Comparison of ENCODE assay signal across 13 cellular contexts in the genomic region with DNA sequence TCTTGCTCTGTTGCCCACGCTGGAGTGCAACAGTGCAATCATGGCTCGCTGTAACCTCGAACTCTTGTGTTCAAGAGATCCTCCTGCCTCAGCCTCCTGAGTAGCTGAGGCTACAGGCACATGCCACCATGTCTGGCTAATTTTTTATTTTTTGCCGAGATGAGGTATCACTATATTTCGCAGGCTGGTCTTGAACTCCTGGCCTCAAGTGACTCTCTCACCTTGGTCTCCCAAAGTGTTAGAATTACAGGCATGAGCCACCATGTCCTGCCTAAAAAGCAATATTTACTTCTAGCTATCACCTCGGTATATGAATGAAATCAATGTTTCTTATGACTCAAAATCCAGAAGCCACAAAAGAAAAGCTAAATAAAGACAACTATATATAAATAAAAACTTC. TPM values are rescaled to one million over a fixed set of nuclear protein-coding genes. Genes with fewer than 3 reads are reported as not detected.
A peak's percentile ranks its signal among the peaks of the same experiment; 100 is the strongest.
DNase-seq lines count a peak whose midpoint lies in the region; ATAC-seq and TF ChIP-seq lines count a peak whose summit lies in the region.
"Had no signal": no experiment of that assay in that cellular context is flagged by ENCODE, and none has a peak within 500 bp of the region (broad histone marks: within the 10 kb centered on the region; RNA-seq: fewer than 3 reads in every experiment).

No MANE protein-coding gene starts in this region.

- intact Hi-C loops in activated T-helper 2 cell treated with anti-CD3 and anti-CD28 coated beads, Interferon-gamma antibody, Interleukin-2, Interleukin-4, amounts not matched to agents 10 μg/mL and 5 μg/mL and 100 μg/mL, durations not matched to agents 14 hours and 24 hours and 36 hours (cut with micrococcal nuclease) = loop anchor here (2.0 to 5.0 kb wide), 2 partner anchors 17 to 192 kb away; no protein-coding TSS in a partner anchor

- ATAC-seq in activated CD8-positive, alpha-beta memory T cell treated with anti-CD3 and anti-CD28 coated beads, Interleukin-2, amount 10 ng/mL, durations not matched to agents 7 days and 5 days = no peak
- ATAC-seq in HG03139 (IDR thresholded peaks at IDR 0.05; ENCODE audit: unreplicated experiment) = peak; percentile 8

- no peak for TF ChIP-seq CTCF in osteocyte (IDR thresholded peaks at IDR 0.05)

- no peaks in the 10 kb centered on the region for H3K9me3 Mint-ChIP-seq in activated CD8-positive, alpha-beta memory T cell treated with anti-CD3 and anti-CD28 coated beads, Interleukin-2, amount 10 ng/mL, durations not matched to agents 7 days and 5 days (ENCODE audit: low read depth)
- no peaks in the 10 kb centered on the region for H3K9me3 Mint-ChIP-seq in activated T-helper 2 cell treated with anti-CD3 and anti-CD28 coated beads, Interferon-gamma antibody, Interleukin-2, Interleukin-4, amounts not matched to agents 10 μg/mL and 5 μg/mL and 100 μg/mL, durations not matched to agents 14 hours and 24 hours and 36 hours
- H3K9me3 Mint-ChIP-seq in osteocyte (ENCODE audit: unreplicated experiment) = no peaks in the 10 kb centered on the region

- H3K4me1 Mint-ChIP-seq in activated CD8-positive, alpha-beta memory T cell treated with anti-CD3 and anti-CD28 coated beads, Interleukin-2, amount 10 ng/mL, durations not matched to agents 7 days and 5 days = peaks cover 54% of the 10 kb centered on the region
- peaks cover 38% of the 10 kb centered on the region for H3K4me1 Mint-ChIP-seq in activated T-helper 2 cell treated with anti-CD3 and anti-CD28 coated beads, Interferon-gamma antibody, Interleukin-2, Interleukin-4, amounts not matched to agents 10 μg/mL and 5 μg/mL and 100 μg/mL, durations not matched to agents 14 hours and 24 hours and 36 hours (ENCODE audit: low read depth)
- H3K4me1 Mint-ChIP-seq in osteocyte (ENCODE audit: unreplicated experiment) = peaks cover 37% of the 10 kb centered on the region

- H3K27ac Mint-ChIP-seq in activated CD8-positive, alpha-beta memory T cell treated with anti-CD3 and anti-CD28 coated beads, Interleukin-2, amount 10 ng/mL, durations not matched to agents 7 days and 5 days = peak overlapping the region; percentile 77
- H3K27ac Mint-ChIP-seq in activated T-helper 2 cell treated with anti-CD3 and anti-CD28 coated beads, Interferon-gamma antibody, Interleukin-2, Interleukin-4, amounts not matched to agents 10 μg/mL and 5 μg/mL and 100 μg/mL, durations not matched to agents 14 hours and 24 hours and 36 hours = peak overlapping the region; percentile 68
- peak overlapping the region; percentile 32 for H3K27ac Mint-ChIP-seq in osteocyte (ENCODE audit: unreplicated experiment)

- CTCF ChIA-PET in activated CD8-positive, alpha-beta memory T cell treated with anti-CD3 and anti-CD28 coated beads, Interleukin-2, amount 10 ng/mL, durations not matched to agents 7 days and 5 days (lab: Charles Lee) = interaction anchor here (1.4 to 2.3 kb wide), 2 partner anchors 73 to 79 kb away, joined by 5 to 14 read pairs; no protein-coding TSS in a partner anchor

- no peaks in the 10 kb centered on the region for H3K27me3 Mint-ChIP-seq in activated CD8-positive, alpha-beta memory T cell treated with anti-CD3 and anti-CD28 coated beads, Interleukin-2, amount 10 ng/mL, durations not matched to agents 7 days and 5 days
- no peaks in the 10 kb centered on the region for H3K27me3 Mint-ChIP-seq in activated T-helper 2 cell treated with anti-CD3 and anti-CD28 coated beads, Interferon-gamma antibody, Interleukin-2, Interleukin-4, amounts not matched to agents 10 μg/mL and 5 μg/mL and 100 μg/mL, durations not matched to agents 14 hours and 24 hours and 36 hours (ENCODE audit: low read depth)
- no peaks in the 10 kb centered on the region for H3K27me3 Mint-ChIP-seq in osteocyte (ENCODE audit: unreplicated experiment)

- DNase-seq in activated CD8-positive, alpha-beta memory T cell treated with anti-CD3 and anti-CD28 coated beads, Interleukin-2, amount 10 ng/mL, durations not matched to agents 7 days and 5 days = no peak
- no peak for DNase-seq in activated CD8-positive, alpha-beta memory T cell treated with anti-CD3 and anti-CD28 coated beads for 24 hours
- no peak for DNase-seq in activated T-helper 2 cell treated with anti-CD3 and anti-CD28 coated beads, Interferon-gamma antibody, Interleukin-2, Interleukin-4, amounts not matched to agents 10 μg/mL and 5 μg/mL and 100 μg/mL, durations not matched to agents 14 hours and 24 hours and 36 hours (ENCODE audit: low spot score)
- DNase-seq in osteocyte (ENCODE audit: extremely low spot score, unreplicated experiment) (no peak), NOMO-1 (lab: John Stamatoyannopoulos, UW; ENCODE audit: unreplicated experiment in 2 of 2) (no peak), NCI-H510A treated with DMSO at 0.1 percent for 48 hours (lab: John Stamatoyannopoulos, UW) (no peak)
- no peak for DNase-seq in activated CD4-positive, alpha-beta T cell treated with anti-CD3 and anti-CD28 coated beads, Interleukin-2, amount 50 U/mL, for 1 hour
- DNase-seq: esophagus squamous epithelium; NCI-H526 treated with DMSO at 0.1 percent for 48 hours; stimulated activated naive CD4-positive, alpha-beta T cell had no signal

- H3K36me3 Mint-ChIP-seq in activated CD8-positive, alpha-beta memory T cell treated with anti-CD3 and anti-CD28 coated beads, Interleukin-2, amount 10 ng/mL, durations not matched to agents 7 days and 5 days = peaks cover 47% of the 10 kb centered on the region
- peaks cover 46% of the 10 kb centered on the region for H3K36me3 Mint-ChIP-seq in activated T-helper 2 cell treated with anti-CD3 and anti-CD28 coated beads, Interferon-gamma antibody, Interleukin-2, Interleukin-4, amounts not matched to agents 10 μg/mL and 5 μg/mL and 100 μg/mL, durations not matched to agents 14 hours and 24 hours and 36 hours (ENCODE audit: low read depth)
- H3K36me3 Mint-ChIP-seq in osteocyte (ENCODE audit: unreplicated experiment) = peaks cover 2% of the 10 kb centered on the region

- H3K4me3 Mint-ChIP-seq in activated CD8-positive, alpha-beta memory T cell treated with anti-CD3 and anti-CD28 coated beads, Interleukin-2, amount 10 ng/mL, durations not matched to agents 7 days and 5 days = peak overlapping the region; percentile 85
- peak overlapping the region; percentile 79 for H3K4me3 Mint-ChIP-seq in activated T-helper 2 cell treated with anti-CD3 and anti-CD28 coated beads, Interferon-gamma antibody, Interleukin-2, Interleukin-4, amounts not matched to agents 10 μg/mL and 5 μg/mL and 100 μg/mL, durations not matched to agents 14 hours and 24 hours and 36 hours (ENCODE audit: low read depth)
- H3K4me3 Mint-ChIP-seq in osteocyte (ENCODE audit: unreplicated experiment) = no peak overlapping the region

RNA-seq across cellular contexts. Expression of gene BUB1, which starts 2.2 kb away (rescaled TPM):
- 100 to 1,000 TPM; 126 to 153 TPM for total RNA-seq in activated CD8-positive, alpha-beta memory T cell treated with anti-CD3 and anti-CD28 coated beads, Interleukin-2, amount 10 ng/mL, durations not matched to agents 7 days and 5 days
- 68.4 and 74.4 TPM in 2 replicates for total RNA-seq in activated T-helper 2 cell treated with anti-CD3 and anti-CD28 coated beads, Interferon-gamma antibody, Interleukin-2, Interleukin-4, amounts not matched to agents 10 μg/mL and 5 μg/mL and 100 μg/mL, durations not matched to agents 14 hours and 24 hours and 36 hours
- total RNA-seq in osteocyte = 6.4 and 7.3 TPM in 2 replicates
- total RNA-seq: ascending aorta had no signal

RNA-seq across cellular contexts. Expression of gene ACOXL, which starts 56.7 kb away (rescaled TPM):
- total RNA-seq in activated CD8-positive, alpha-beta memory T cell treated with anti-CD3 and anti-CD28 coated beads, Interleukin-2, amount 10 ng/mL, durations not matched to agents 7 days and 5 days = under 1 TPM; 0.20 to 0.96 TPM
- total RNA-seq in activated T-helper 2 cell treated with anti-CD3 and anti-CD28 coated beads, Interferon-gamma antibody, Interleukin-2, Interleukin-4, amounts not matched to agents 10 μg/mL and 5 μg/mL and 100 μg/mL, durations not matched to agents 14 hours and 24 hours and 36 hours = 1.4 and 1.6 TPM in 2 replicates
- total RNA-seq in osteocyte = not detected in 2 replicates
- total RNA-seq: ascending aorta, esophagus squamous epithelium, G401 had no signal
